In the genomic region with DNA sequence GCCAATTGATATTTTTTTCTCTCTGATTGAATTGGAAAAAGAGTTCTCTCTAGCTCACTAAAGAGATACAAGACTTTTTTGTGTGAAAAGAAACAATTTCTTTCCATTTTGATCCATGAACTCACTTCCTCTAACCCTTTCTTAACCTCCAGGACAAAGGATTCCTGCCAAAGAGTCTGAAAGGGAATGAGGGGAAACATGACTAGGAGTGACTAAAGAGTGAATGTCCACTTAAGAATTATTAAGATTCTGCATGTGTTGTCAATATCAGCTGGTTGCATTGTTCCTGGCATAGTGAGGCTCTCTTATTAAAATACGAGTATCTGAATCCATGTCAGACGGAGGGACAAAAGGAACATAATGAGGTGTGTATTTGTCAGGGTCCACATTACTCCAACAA, we compare ENCODE assay signal across 18 cellular contexts.
"Had no signal": no experiment of that assay in that cellular context is flagged by ENCODE, and none has a peak within 500 bp of the region (broad histone marks: within the 10 kb centered on the region; RNA-seq: fewer than 3 reads in every experiment).

No MANE protein-coding gene starts in this region.

- H3K4me3 ChIP-seq: left ventricle myocardium inferior, lower lobe of right lung, neural progenitor cell, ovary, smooth muscle cell, suprapubic skin, thyroid gland, uterus had no signal

- ATAC-seq: effector memory CD8-positive, alpha-beta T cell; foreskin keratinocyte; left cardiac atrium; lower lobe of right lung; natural killer cell treated with Interleukin-12 subunit alpha and Interleukin-12 subunit beta and Interleukin-15 and Interleukin-18, amount 100 ng/mL, for 72 hours; right cardiac atrium had no signal

- H3K9me3 ChIP-seq: lower lobe of right lung, ovary, suprapubic skin, thyroid gland, uterus had no signal

- H3K9ac ChIP-seq: neural progenitor cell had no signal

- H3K27ac ChIP-seq: foreskin keratinocyte, left ventricle myocardium inferior, lower lobe of right lung, neural progenitor cell, ovary, suprapubic skin, thyroid gland, uterus had no signal

- H3K36me3 ChIP-seq: left ventricle myocardium inferior, lower lobe of right lung, neural progenitor cell, ovary, suprapubic skin, thyroid gland, uterus had no signal

- H2AFZ ChIP-seq: neural progenitor cell had no signal

- H3K27me3 ChIP-seq: foreskin keratinocyte, neural progenitor cell, ovary, suprapubic skin, thyroid gland, uterus had no signal

- H3K4me2 ChIP-seq: neural progenitor cell, smooth muscle cell had no signal

- H3K4me1 ChIP-seq: foreskin keratinocyte, left ventricle myocardium inferior, lower lobe of right lung, neural progenitor cell, suprapubic skin, thyroid gland, uterus had no signal

- DNase-seq: effector memory CD8-positive, alpha-beta T cell; foreskin keratinocyte; kidney; left cardiac atrium; left ventricle myocardium inferior; lower lobe of right lung; midbrain; nucleus accumbens; ovary; right cardiac atrium; stimulated activated CD4-positive, alpha-beta T cell treated with anti-CD3 and anti-CD28 coated beads, Interleukin-2, amount 100 ng/mL, for 48 hours; stimulated activated naive CD4-positive, alpha-beta T cell treated with Interleukin-2 at 50 U/mL for 16 hours; thyroid gland; uterus had no signal
